Comparison of ENCODE assay signal across 21 cellular contexts in genomic region chr13:97234236-97234635, GRCh38. TPM values are rescaled to one million over a fixed set of nuclear protein-coding genes. Genes with fewer than 3 reads are reported as not detected.
DNase-seq lines count a peak whose midpoint lies in the region; ATAC-seq and TF ChIP-seq lines count a peak whose summit lies in the region.
"Had no signal": no experiment of that assay in that cellular context is flagged by ENCODE, and none has a peak within 500 bp of the region (broad histone marks: within the 10 kb centered on the region; RNA-seq: fewer than 3 reads in every experiment).

No MANE protein-coding gene starts in this region.

- H3K27ac Mint-ChIP-seq in T-helper 17 cell: no peak overlapping the region
- H3K27ac Mint-ChIP-seq in endothelial cell (ENCODE audit: unreplicated experiment): peak overlapping the region; percentile 83
- H3K27ac Mint-ChIP-seq: activated naive CD4-positive, alpha-beta T cell treated with anti-CD3 and anti-CD28 coated beads, Interleukin-2, amount 10 ng/mL, durations not matched to agents 7 days and 5 days; activated T-cell treated with anti-CD3 and anti-CD28 coated beads, Interleukin-2, amount 50 U/mL, for 72 hours; stimulated activated naive CD8-positive, alpha-beta T cell treated with anti-CD3 and anti-CD28 coated beads, Interleukin-15, Interleukin-2, amounts not matched to agents 100 ng/mL and 50 ng/mL, for 24 hours; T-helper 1 cell treated with Interleukin-12 subunit alpha and Interleukin-12 subunit beta and Interleukin-4 antibody, amounts not matched to agents 30 μg/mL and 1 μg/mL, for 36 hours had no signal

- H3K9me3 Mint-ChIP-seq in endothelial cell (ENCODE audit: unreplicated experiment): no peaks in the 10 kb centered on the region
- H3K9me3 Mint-ChIP-seq: activated naive CD4-positive, alpha-beta T cell treated with anti-CD3 and anti-CD28 coated beads, Interleukin-2, amount 10 ng/mL, durations not matched to agents 7 days and 5 days; activated T-cell treated with anti-CD3 and anti-CD28 coated beads, Interleukin-2, amount 50 U/mL, for 72 hours; central memory CD8-positive, alpha-beta T cell; effector memory CD8-positive, alpha-beta T cell; stimulated activated naive CD8-positive, alpha-beta T cell treated with anti-CD3 and anti-CD28 coated beads, Interleukin-15, Interleukin-2, amounts not matched to agents 100 ng/mL and 50 ng/mL, for 24 hours; T-helper 1 cell treated with Interleukin-12 subunit alpha and Interleukin-12 subunit beta and Interleukin-4 antibody, amounts not matched to agents 30 μg/mL and 1 μg/mL, for 36 hours had no signal

- peak overlapping the region in 1 of 2 donors; percentile 41 for H3K9ac ChIP-seq in mucosa of rectum (ENCODE audit: low read depth in 1 of 2, low read length in 2 of 2)
- H3K9ac ChIP-seq: GM23248 had no signal

- no peaks in the 10 kb centered on the region for H3K27me3 ChIP-seq in mucosa of rectum (ENCODE audit: control insufficient read depth in 2 of 2, insufficient read depth in 2 of 2, low read length in 2 of 2)
- H3K27me3 ChIP-seq in stomach: no peaks in the 10 kb centered on the region
- H3K27me3 ChIP-seq in SJCRH30: no peaks in the 10 kb centered on the region
- H3K27me3 ChIP-seq in spleen (replicated peaks in 1 of 7): peaks cover 0 to 52% (median 0%) of the 10 kb centered on the region in 7 donors
- H3K27me3 ChIP-seq: upper lobe of right lung had no signal

- H3K9me3 ChIP-seq in T-helper 17 cell (ENCODE audit: control insufficient read depth, low read length, poor library complexity, severe bottlenecking): no peaks in the 10 kb centered on the region
- H3K9me3 ChIP-seq in mucosa of rectum (ENCODE audit: control insufficient read depth in 2 of 2, low read length in 2 of 2): no peaks in the 10 kb centered on the region
- H3K9me3 ChIP-seq in stomach: no peaks in the 10 kb centered on the region
- H3K9me3 ChIP-seq in SJCRH30 (replicated peaks): no peaks in the 10 kb centered on the region
- H3K9me3 ChIP-seq in spleen: no peaks in the 10 kb centered on the region
- H3K9me3 ChIP-seq: upper lobe of right lung had no signal

- intact Hi-C loops in stomach (cut with DNase I; ENCODE audit: low total_unique reads) (no loop called here), spleen (cut with DNase I; ENCODE audit: low total_unique reads) (no loop called here)

- H3K36me3 ChIP-seq in mucosa of rectum (ENCODE audit: control insufficient read depth in 2 of 2, insufficient read depth in 2 of 2, low read length in 2 of 2): peaks cover 0 to 5% of the 10 kb centered on the region in 2 donors
- H3K36me3 ChIP-seq in stomach: peaks cover 0 to 5% (median 0%) of the 10 kb centered on the region in 4 donors
- peaks cover 6% of the 10 kb centered on the region; the same call in 1 of the 2 replicates for H3K36me3 ChIP-seq in SJCRH30
- H3K36me3 ChIP-seq in spleen: peaks cover 0 to 33% (median 0%) of the 10 kb centered on the region in 6 donors

- no peak for ATAC-seq in T-helper 17 cell
- ATAC-seq: activated T-cell treated with anti-CD3 and anti-CD28 coated beads, Interleukin-2, amount 50 U/mL, for 72 hours; effector memory CD8-positive, alpha-beta T cell had no signal

- WGBS in stomach, 5 donors: 69 to 82% (median 77%) methylated on average over 5 of the region's 5 CpGs
- WGBS in spleen, 5 donors: 96 to 99% (median 98%) methylated on average over 5 of the region's 5 CpGs

- H3K4me3 ChIP-seq in mucosa of rectum (ENCODE audit: low read length in 2 of 2): peak overlapping the region; percentile 51 to 65
- peak overlapping the region in 1 of 4 donors; percentile 25 for H3K4me3 ChIP-seq in stomach
- H3K4me3 ChIP-seq in SJCRH30: no peak overlapping the region
- no peak overlapping the region for H3K4me3 ChIP-seq in spleen
- H3K4me3 ChIP-seq: GM23248, upper lobe of right lung had no signal

- peaks cover 10% of the 10 kb centered on the region for H3K36me3 Mint-ChIP-seq in T-helper 17 cell (ENCODE audit: low read depth)
- peaks cover 76% of the 10 kb centered on the region for H3K36me3 Mint-ChIP-seq in endothelial cell (ENCODE audit: low read depth, unreplicated experiment)

- H3K27me3 Mint-ChIP-seq in T-helper 17 cell (no peaks in the 10 kb centered on the region), endothelial cell (ENCODE audit: unreplicated experiment) (peaks cover 13% of the 10 kb centered on the region)
- H3K27me3 Mint-ChIP-seq: activated naive CD4-positive, alpha-beta T cell treated with anti-CD3 and anti-CD28 coated beads, Interleukin-2, amount 10 ng/mL, durations not matched to agents 7 days and 5 days; central memory CD8-positive, alpha-beta T cell; effector memory CD8-positive, alpha-beta T cell; stimulated activated naive CD8-positive, alpha-beta T cell treated with anti-CD3 and anti-CD28 coated beads, Interleukin-15, Interleukin-2, amounts not matched to agents 100 ng/mL and 50 ng/mL, for 24 hours had no signal

- TF ChIP-seq CTCF in endothelial cell (IDR thresholded peaks at IDR 0.05; ENCODE audit: unreplicated experiment) (no peak), stomach (IDR thresholded peaks at IDR 0.05) (no peak), spleen (IDR thresholded peaks at IDR 0.05 in 8 of 11, conservative IDR thresholded peaks at IDR 0.05 in 3 of 11) (no peak)

- H3K4me3 Mint-ChIP-seq in T-helper 17 cell (peak overlapping the region; percentile 36), endothelial cell (ENCODE audit: unreplicated experiment) (peak overlapping the region; percentile 79)
- H3K4me3 Mint-ChIP-seq: activated naive CD4-positive, alpha-beta T cell treated with anti-CD3 and anti-CD28 coated beads, Interleukin-2, amount 10 ng/mL, durations not matched to agents 7 days and 5 days; activated T-cell treated with anti-CD3 and anti-CD28 coated beads, Interleukin-2, amount 50 U/mL, for 72 hours; central memory CD8-positive, alpha-beta T cell; effector memory CD8-positive, alpha-beta T cell; stimulated activated naive CD8-positive, alpha-beta T cell treated with anti-CD3 and anti-CD28 coated beads, Interleukin-15, Interleukin-2, amounts not matched to agents 100 ng/mL and 50 ng/mL, for 24 hours; T-helper 1 cell treated with Interleukin-12 subunit alpha and Interleukin-12 subunit beta and Interleukin-4 antibody, amounts not matched to agents 30 μg/mL and 1 μg/mL, for 36 hours had no signal

- TF ChIP-seq POLR2A in stomach (IDR thresholded peaks at IDR 0.05) (no peak), spleen (IDR thresholded peaks at IDR 0.05) (no peak)

- H3K4me1 ChIP-seq in mucosa of rectum (ENCODE audit: control insufficient read depth in 2 of 2, insufficient read depth in 2 of 2, low read length in 2 of 2) (peaks cover 24 to 34% of the 10 kb centered on the region in 2 donors), stomach (peaks cover 44 to 95% (median 78%) of the 10 kb centered on the region in 4 donors), SJCRH30 (no peaks in the 10 kb centered on the region), spleen (peaks cover 0 to 60% (median 27%) of the 10 kb centered on the region in 6 donors)

- no peak for TF ChIP-seq EP300 in stomach (IDR thresholded peaks at IDR 0.05)

- peaks cover 77% of the 10 kb centered on the region for H3K4me1 Mint-ChIP-seq in T-helper 17 cell
- H3K4me1 Mint-ChIP-seq in endothelial cell (ENCODE audit: unreplicated experiment): peaks cover 97% of the 10 kb centered on the region

- DNase-seq in T-helper 17 cell (no peak), endothelial cell (ENCODE audit: low spot score) (no peak), stomach (no peak), DMS53 treated with DMSO at 0.1 percent for 48 hours (lab: John Stamatoyannopoulos, UW; ENCODE audit: unreplicated experiment) (no peak), SJCRH30 (no peak), spleen (no peak)
- DNase-seq: activated CD4-positive, alpha-beta T cell treated with anti-CD3 and anti-CD28 coated beads for 48 hours; activated naive CD4-positive, alpha-beta T cell treated with anti-CD3 and anti-CD28 coated beads, Interleukin-2, amount 10 ng/mL, durations not matched to agents 7 days and 5 days; activated T-cell treated with anti-CD3 and anti-CD28 coated beads, Interleukin-2, amount 50 U/mL, for 72 hours; effector memory CD8-positive, alpha-beta T cell; GM23248; left cardiac atrium; NCI-H1092 treated with DMSO at 0.1 percent for 48 hours; NCI-H2029 treated with DMSO at 0.1 percent for 48 hours; OCI-M1; upper lobe of right lung had no signal

- H3K27ac ChIP-seq in mucosa of rectum (ENCODE audit: low read depth in 2 of 2, low read length in 2 of 2) (peak overlapping the region; percentile 82 to 90), stomach (peak overlapping the region; percentile 27 to 81 (median 59)), SJCRH30 (no peak overlapping the region), spleen (no peak overlapping the region)
- H3K27ac ChIP-seq: C4-2B, GM23248 had no signal

RNA-seq across cellular contexts. Expression of gene MBNL2, which starts 12.1 kb away (rescaled TPM):
- total RNA-seq in T-helper 17 cell (10 to 100 TPM; 36.1 to 40.2 TPM), endothelial cell (ENCODE audit: unreplicated experiment) (137 TPM), stomach (10 to 100 TPM; 23.9 to 74.5 (median 50.0) TPM), spleen (10 to 100 TPM; 28.2 to 56.3 (median 40.4) TPM)
- polyA plus RNA-seq in stomach (10 to 100 TPM in 2 of 3 donors, 1 to 10 TPM in 1; 8.3 to 17.6 (median 15.9) TPM), spleen (1 to 10 TPM; 7.0 to 7.7 (median 7.4) TPM)
- total RNA-seq in SJCRH30 (2014; rRNA removed; shearing (Covaris generic)): 32.9 and 33.4 TPM in 2 replicates

Comparison
In these comparisons a context has a peak if more than half of its experiments do, and no peak if none do; other contexts are left out.
1. H3K27ac ChIP-seq: peak in mucosa of rectum (2 of 2) and stomach (5 of 5); none in SJCRH30 (single experiment) and spleen (0 of 8).
2. H3K4me3 ChIP-seq: peak in mucosa of rectum (2 of 2); none in SJCRH30 (single experiment) and spleen (0 of 8).